8 cellular contexts compared by ENCODE assay signal in genomic region chr11:61446211-61446651, GRCh38. TPM values are rescaled to one million over a fixed set of nuclear protein-coding genes. Genes with fewer than 3 reads are reported as not detected.
DNase-seq lines count a peak whose midpoint lies in the region; ATAC-seq lines count a peak whose summit lies in the region.

No MANE protein-coding gene starts in this region.

- H3K36me3 ChIP-seq in CD4-positive, alpha-beta memory T cell (ENCODE audit: insufficient read depth, low read length): peaks cover 60% of the 10 kb centered on the region
- H3K36me3 ChIP-seq in aorta (ENCODE audit: control insufficient read depth in 1 of 2, insufficient read depth in 2 of 2, low read length in 1 of 2): peaks cover 0 to 4% of the 10 kb centered on the region in 2 donors

- H3K27ac Mint-ChIP-seq in CD4-positive, alpha-beta memory T cell: peak overlapping the region in 2 of 7 donors; percentile 61 to 70

- POLR2A ChIA-PET in CD4-positive, alpha-beta memory T cell (lab: Charles Lee; ENCODE audit: partially characterized antibody): no interaction called here

- H3K4me3 ChIP-seq in CD4-positive, alpha-beta memory T cell (ENCODE audit: low read length in 2 of 2): no peak overlapping the region
- no peak overlapping the region for H3K4me3 ChIP-seq in right cardiac atrium (ENCODE audit: low read length)
- no peak overlapping the region for H3K4me3 ChIP-seq in aorta (ENCODE audit: low read length in 2 of 2)

- H3K4me1 ChIP-seq in CD4-positive, alpha-beta memory T cell (ENCODE audit: insufficient read depth, low read length): no peaks in the 10 kb centered on the region
- H3K4me1 ChIP-seq in right cardiac atrium (ENCODE audit: control insufficient read depth, insufficient read depth, low read length): peaks cover 9% of the 10 kb centered on the region
- no peaks in the 10 kb centered on the region for H3K4me1 ChIP-seq in aorta (ENCODE audit: control insufficient read depth in 1 of 2, insufficient read depth in 2 of 2, low read length in 2 of 2)

- no peaks in the 10 kb centered on the region for H3K9me3 ChIP-seq in CD4-positive, alpha-beta memory T cell (ENCODE audit: control insufficient read depth in 1 of 2, low read length in 2 of 2)
- H3K9me3 ChIP-seq in right cardiac atrium (ENCODE audit: control insufficient read depth, low read length) (no peaks in the 10 kb centered on the region), aorta (ENCODE audit: control insufficient read depth, low read length) (no peaks in the 10 kb centered on the region)

- DNase-seq in CD4-positive, alpha-beta memory T cell: peak; percentile 33 to 68 (median 50)
- peak; percentile 85 for DNase-seq in NCI-H146 (lab: John Stamatoyannopoulos, UW)
- peak in 4 of 5 experiments; percentile 28 to 88 (median 67) for DNase-seq in T-helper 2 cell
- peak; percentile 14 to 94 (median 83) for DNase-seq in anterior cingulate cortex (lab: John Stamatoyannopoulos, UW)
- peak; percentile 93 to 97 (median 96) for DNase-seq in right cardiac atrium
- DNase-seq in renal cortical epithelial cell (ENCODE audit: low read depth): peak; percentile 91
- DNase-seq in aorta: peak; percentile 95 to 98

- H3K9me3 Mint-ChIP-seq in CD4-positive, alpha-beta memory T cell: peaks cover 0 to 1% (median 0%) of the 10 kb centered on the region in 8 donors

- H3K27ac ChIP-seq in CD4-positive, alpha-beta memory T cell (ENCODE audit: low read depth, low read length): no peak overlapping the region
- H3K27ac ChIP-seq in right cardiac atrium (ENCODE audit: low read length): peak overlapping the region; percentile 78
- peak overlapping the region in 1 of 2 donors; percentile 80 for H3K27ac ChIP-seq in aorta (ENCODE audit: low read depth in 1 of 2, low read length in 2 of 2)

- ATAC-seq in GM21825 (IDR thresholded peaks at IDR 0.05; ENCODE audit: unreplicated experiment) (peak; percentile 64), right cardiac atrium (peak; percentile 89), aorta (ENCODE audit: low FRiP score) (peak; percentile 93)

- CTCF ChIA-PET in CD4-positive, alpha-beta memory T cell (lab: Charles Lee; ENCODE audit: partially characterized antibody): interaction anchor here (0.9 to 6.3 kb wide), 12 partner anchors 11 to 192 kb away, joined by 3 to 57 read pairs (median 6); partner anchors contain the start of genes CPSF7 and SDHAF2

- H3K4me1 Mint-ChIP-seq in CD4-positive, alpha-beta memory T cell: peaks cover 11 to 18% (median 13%) of the 10 kb centered on the region in 4 donors

- no peaks in the 10 kb centered on the region for H3K27me3 ChIP-seq in CD4-positive, alpha-beta memory T cell (ENCODE audit: insufficient read depth, low read length)
- H3K27me3 ChIP-seq in right cardiac atrium (ENCODE audit: control insufficient read depth, insufficient read depth): no peaks in the 10 kb centered on the region
- H3K27me3 ChIP-seq in aorta (ENCODE audit: control insufficient read depth in 1 of 2, insufficient read depth in 2 of 2, low read length in 1 of 2): no peaks in the 10 kb centered on the region

- H3K4me3 Mint-ChIP-seq in CD4-positive, alpha-beta memory T cell: no peak overlapping the region

- peaks cover 50 to 78% of the 10 kb centered on the region in 2 donors for H3K36me3 Mint-ChIP-seq in CD4-positive, alpha-beta memory T cell

- intact Hi-C loops in CD4-positive, alpha-beta memory T cell (cut with micrococcal nuclease): no loop called here
- intact Hi-C loops in right cardiac atrium (cut with DNase I) (loop anchor here in 2 of 4 donors (10.0 kb wide), 2 partner anchors 69 to 189 kb away; no protein-coding TSS in a partner anchor), aorta (cut with DNase I) (loop anchor here (2.0 to 5.0 kb wide), 2 partner anchors 71 to 191 kb away; no protein-coding TSS in a partner anchor)

- no peaks in the 10 kb centered on the region for H3K27me3 Mint-ChIP-seq in CD4-positive, alpha-beta memory T cell

- 17% methylated on average over 7 of the region's 7 CpGs for WGBS in right cardiac atrium
- WGBS in aorta, 2 donors: 3 to 6% methylated on average over 7 of the region's 7 CpGs

RNA-seq across cellular contexts. Expression of gene SDHAF2, which starts 16.3 kb away (rescaled TPM):
- total RNA-seq in CD4-positive, alpha-beta memory T cell: 10 to 100 TPM; 54.7 to 60.2 TPM
- 100 to 1,000 TPM; 100 to 106 TPM for polyA plus RNA-seq in CD4-positive, alpha-beta memory T cell
- total RNA-seq in right cardiac atrium (10 to 100 TPM; 32.9 to 41.2 (median 33.3) TPM), renal cortical epithelial cell (35.0 and 58.5 TPM in 2 replicates), aorta (10 to 100 TPM; 33.0 to 40.0 TPM)
- polyA plus RNA-seq in right cardiac atrium (57.8 TPM), aorta (10 to 100 TPM; 32.3 to 37.7 TPM)

RNA-seq across cellular contexts. Expression of gene CPSF7, which starts 16.5 kb away (rescaled TPM):
- total RNA-seq in CD4-positive, alpha-beta memory T cell: 100 to 1,000 TPM; 145 to 149 TPM
- polyA plus RNA-seq in CD4-positive, alpha-beta memory T cell: 10 to 100 TPM; 19.9 to 34.2 TPM
- total RNA-seq in right cardiac atrium (10 to 100 TPM; 40.8 to 49.2 (median 43.5) TPM), renal cortical epithelial cell (10.9 and 27.7 TPM in 2 replicates), aorta (10 to 100 TPM; 75.8 to 89.4 TPM)
- polyA plus RNA-seq in right cardiac atrium (26.0 TPM), aorta (10 to 100 TPM; 19.8 to 54.2 TPM)

RNA-seq across cellular contexts. Expression of gene TMEM216, which starts 53.8 kb away (rescaled TPM):
- 10 to 100 TPM; 17.2 to 19.4 TPM for total RNA-seq in CD4-positive, alpha-beta memory T cell
- polyA plus RNA-seq in CD4-positive, alpha-beta memory T cell: 10 to 100 TPM; 45.7 to 48.1 TPM
- total RNA-seq in right cardiac atrium (1 to 10 TPM; 4.6 to 7.5 (median 5.4) TPM), renal cortical epithelial cell (10.9 and 12.0 TPM in 2 replicates), aorta (10 to 100 TPM; 10.8 to 13.3 TPM)
- polyA plus RNA-seq in right cardiac atrium (6.8 TPM), aorta (10 to 100 TPM; 14.0 to 14.4 TPM)
